In the genomic region with DNA sequence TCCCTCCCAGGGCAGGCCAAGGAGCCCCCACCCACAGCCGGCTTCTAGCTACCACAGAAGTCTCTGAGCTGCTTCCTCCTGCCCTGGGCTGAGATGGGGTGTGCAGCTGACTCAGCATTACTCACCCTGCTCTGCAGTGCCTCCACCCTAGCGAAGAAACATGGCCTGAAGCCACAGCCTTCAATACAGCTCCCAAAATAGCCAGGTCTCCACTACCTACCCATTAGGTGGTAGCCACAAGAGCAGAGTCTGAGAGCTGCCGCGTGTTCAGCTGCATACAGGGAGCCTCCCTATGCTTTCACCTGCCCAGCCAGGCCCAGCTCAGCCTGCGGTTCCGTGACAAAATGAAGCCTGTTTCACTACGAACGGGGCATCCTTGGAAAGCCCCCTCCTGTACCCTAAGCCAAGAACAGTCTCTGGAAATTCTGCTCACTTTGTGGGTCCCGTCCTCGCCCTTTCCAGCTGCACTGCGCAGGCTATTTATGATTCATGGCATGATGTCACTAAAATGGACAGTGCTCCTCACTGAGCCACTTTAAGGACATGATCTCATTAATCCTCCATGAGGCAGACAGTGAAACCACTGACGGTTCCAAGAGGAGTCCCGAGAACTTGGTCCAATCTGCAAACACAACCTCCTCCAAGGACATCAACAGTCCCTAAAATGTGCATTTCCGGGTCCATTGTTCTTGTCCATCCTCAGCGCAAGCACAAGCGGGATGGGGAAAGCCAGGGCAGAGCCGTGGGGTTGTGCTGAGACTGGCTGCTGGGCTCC, we compare ENCODE assay signal across 8 cellular contexts. TPM values are rescaled to one million over a fixed set of nuclear protein-coding genes. Genes with fewer than 3 reads are reported as not detected.
DNase-seq lines count a peak whose midpoint lies in the region; ATAC-seq and TF ChIP-seq lines count a peak whose summit lies in the region.

No MANE protein-coding gene starts in this region.

- H3K4me1 ChIP-seq in urinary bladder (ENCODE audit: insufficient read depth): no peaks in the 10 kb centered on the region
- H3K4me1 ChIP-seq in mesendoderm (ENCODE audit: control insufficient read depth, low read depth, low read length): no peaks in the 10 kb centered on the region

- no peak overlapping the region for H3K23ac ChIP-seq in mesendoderm (ENCODE audit: low read length)

- no peak overlapping the region for H4K8ac ChIP-seq in mesendoderm (ENCODE audit: low read depth, low read length)

- peak overlapping the region; percentile 58 for H3K27ac ChIP-seq in urinary bladder (ENCODE audit: low read depth)
- H3K27ac ChIP-seq in mesendoderm (ENCODE audit: low read depth, low read length): no peak overlapping the region

- no peaks in the 10 kb centered on the region for H3K27me3 ChIP-seq in mesendoderm (ENCODE audit: insufficient read depth, low read length, poor library complexity)

- ATAC-seq in HG02588 (IDR thresholded peaks at IDR 0.05; ENCODE audit: unreplicated experiment): peak; percentile 83

- H3K36me3 ChIP-seq in urinary bladder (ENCODE audit: insufficient read depth) (peaks cover 4% of the 10 kb centered on the region), mesendoderm (ENCODE audit: control insufficient read depth, insufficient read depth, low read length) (peaks cover 47% of the 10 kb centered on the region)

- DNase-seq in GM03348 (ENCODE audit: low spot score): peak; percentile 91
- DNase-seq in OCI-M1 (lab: John Stamatoyannopoulos, UW): peak; percentile 45
- DNase-seq in activated T-helper 9 cell treated with anti-CD3 and anti-CD28 coated beads, Interleukin-2, amount 50 U/mL, for 16 hours (ENCODE audit: low read depth): peak; percentile 69
- DNase-seq in fibroblast of villous mesenchyme (ENCODE audit: low read depth): peak; percentile 89
- peak; percentile 47 for DNase-seq in putamen (ENCODE audit: low spot score)
- no peak for DNase-seq in mesendoderm

- no peak overlapping the region for H3K4me2 ChIP-seq in mesendoderm (ENCODE audit: low read length)

- no peak overlapping the region for H3K18ac ChIP-seq in mesendoderm (ENCODE audit: low read length)

- H4K5ac ChIP-seq in mesendoderm (ENCODE audit: low read length): no peak overlapping the region

- WGBS in urinary bladder: 38% methylated on average over 17 of the region's 17 CpGs
- no CpG with 5 or more reads among the region's 17 CpGs for WGBS in mesendoderm (ENCODE audit: extremely low coverage, insufficient coverage, low lambda C conversion rate)

- no peak overlapping the region for H3K9ac ChIP-seq in mesendoderm (ENCODE audit: low read length)

- H3K56ac ChIP-seq in mesendoderm (ENCODE audit: low read length): no peak overlapping the region

- TF ChIP-seq CTCF in fibroblast of villous mesenchyme (IDR thresholded peaks at IDR 0.05; ENCODE audit: insufficient read depth, low read depth, low read length): no peak

- peaks cover 87% of the 10 kb centered on the region for H3K79me2 ChIP-seq in mesendoderm (ENCODE audit: control insufficient read depth, insufficient read depth, low read length)

- H2AK5ac ChIP-seq in mesendoderm (ENCODE audit: low read length): no peak overlapping the region

- H3K4me3 ChIP-seq in fibroblast of villous mesenchyme (ENCODE audit: low read depth, low read length): no peak overlapping the region
- H3K4me3 ChIP-seq in urinary bladder (ENCODE audit: low read depth, low read length): no peak overlapping the region
- no peak overlapping the region for H3K4me3 ChIP-seq in mesendoderm (ENCODE audit: low read length)

- no peak overlapping the region for H2BK120ac ChIP-seq in mesendoderm (ENCODE audit: low read depth, low read length)

- no peak overlapping the region for H3K4ac ChIP-seq in mesendoderm (ENCODE audit: low read depth, low read length)

- H3K79me1 ChIP-seq in mesendoderm (ENCODE audit: low read length): peaks cover 48% of the 10 kb centered on the region

- no peak overlapping the region for H2BK15ac ChIP-seq in mesendoderm (replicated peaks; ENCODE audit: low read depth)

- H2BK5ac ChIP-seq in mesendoderm (ENCODE audit: low read length): no peak overlapping the region

RNA-seq across cellular contexts. Expression of gene WDR1, which starts 20.2 kb away (rescaled TPM):
- total RNA-seq in fibroblast of villous mesenchyme: 436 and 516 TPM in 2 replicates
- total RNA-seq in urinary bladder: 107 TPM
- 361 TPM for polyA plus RNA-seq in urinary bladder
- polyA plus RNA-seq in mesendoderm (2013, experiment 1 of 2): 261 TPM
- polyA plus RNA-seq in mesendoderm (2013, experiment 2 of 2): 261 TPM
